ENCODE assay signal across 9 cellular contexts in genomic region chr12:122226366-122227222, GRCh38. TPM values are rescaled to one million over a fixed set of nuclear protein-coding genes. Genes with fewer than 3 reads are reported as not detected.
DNase-seq lines count a peak whose midpoint lies in the region; ATAC-seq and TF ChIP-seq lines count a peak whose summit lies in the region.
"Had no signal": no experiment of that assay in that cellular context is flagged by ENCODE, and none has a peak within 500 bp of the region (broad histone marks: within the 10 kb centered on the region; RNA-seq: fewer than 3 reads in every experiment).

No MANE protein-coding gene starts in this region.

- H3K36me3 Mint-ChIP-seq in chondrocyte (ENCODE audit: low read depth) (peaks cover 6% of the 10 kb centered on the region), nephron progenitor cell (ENCODE audit: low read depth) (peaks cover 26% of the 10 kb centered on the region)

- no peaks in the 10 kb centered on the region for H3K9me3 Mint-ChIP-seq in chondrocyte (ENCODE audit: low read depth)
- no peaks in the 10 kb centered on the region for H3K9me3 Mint-ChIP-seq in nephron progenitor cell

- H3K4me1 Mint-ChIP-seq in chondrocyte (ENCODE audit: low read depth) (peaks cover 33% of the 10 kb centered on the region), nephron progenitor cell (peaks cover 28% of the 10 kb centered on the region)

- TF ChIP-seq CTCF in chondrocyte (IDR thresholded peaks at IDR 0.05), result no peak
- TF ChIP-seq CTCF in nephron progenitor cell (IDR thresholded peaks at IDR 0.05), result no peak

- ATAC-seq in GM19035 (IDR thresholded peaks at IDR 0.05; ENCODE audit: unreplicated experiment), result no peak

- H3K27ac Mint-ChIP-seq in chondrocyte (ENCODE audit: unreplicated experiment) (peak overlapping the region; percentile 61), nephron progenitor cell (no peak overlapping the region)

- H3K4me3 Mint-ChIP-seq in chondrocyte (ENCODE audit: unreplicated experiment) (peak overlapping the region; percentile 47), nephron progenitor cell (peak overlapping the region; percentile 61)

- H3K27me3 Mint-ChIP-seq in chondrocyte (ENCODE audit: low read depth) (no peaks in the 10 kb centered on the region), nephron progenitor cell (ENCODE audit: low read depth, poor library complexity) (no peaks in the 10 kb centered on the region)

- DNase-seq in COLO668 (lab: John Stamatoyannopoulos, UW; ENCODE audit: unreplicated experiment) (peak; percentile 59), HPDE6-E6E7 (ENCODE audit: extremely low spot score) (peak; percentile 80), chondrocyte (ENCODE audit: low spot score) (no peak), nephron progenitor cell (no peak), superior temporal gyrus (ENCODE audit: extremely low spot score) (no peak), GM19240 (ENCODE audit: insufficient read length, low spot score) (no peak), SKM-1 treated with dmso at 0.1 percent for 144 hours (lab: John Stamatoyannopoulos, UW; ENCODE audit: unreplicated experiment) (no peak)

RNA-seq across cellular contexts. Expression of gene DIABLO, which starts 0.7 kb away (rescaled TPM):
- total RNA-seq in chondrocyte, result 47.7 to 51.1 TPM (median 49.9 TPM) in 3 replicates

RNA-seq across cellular contexts. Expression of gene B3GNT4, which starts 23.1 kb away (rescaled TPM):
- total RNA-seq in chondrocyte, result 0.22 to 1.0 TPM (median 0.77 TPM) in 3 replicates

RNA-seq across cellular contexts. Expression of gene VPS33A, which starts 39.7 kb away (rescaled TPM):
- total RNA-seq in chondrocyte, result 16.9 to 21.8 TPM (median 20.2 TPM) in 3 replicates

RNA-seq across cellular contexts. Expression of gene LRRC43, which starts 43.7 kb away (rescaled TPM):
- 1.5 to 2.0 TPM (median 1.6 TPM) in 3 replicates for total RNA-seq in chondrocyte
- total RNA-seq: SK-MEL-5 had no signal

RNA-seq across cellular contexts. Expression of gene IL31, which starts 52.6 kb away (rescaled TPM):
- not detected in 3 replicates for total RNA-seq in chondrocyte
- total RNA-seq: SK-MEL-5 had no signal

Comparison
In these comparisons a context has a peak if more than half of its experiments do, and no peak if none do; other contexts are left out.
1. DNase-seq: peak in COLO668 (single experiment) and HPDE6-E6E7 (single experiment); none in chondrocyte (single experiment), nephron progenitor cell (single experiment), superior temporal gyrus (single experiment), GM19240 (single experiment) and SKM-1 treated with dmso at 0.1 percent for 144 hours (single experiment).